8 cellular contexts compared by ENCODE assay signal in the genomic region with DNA sequence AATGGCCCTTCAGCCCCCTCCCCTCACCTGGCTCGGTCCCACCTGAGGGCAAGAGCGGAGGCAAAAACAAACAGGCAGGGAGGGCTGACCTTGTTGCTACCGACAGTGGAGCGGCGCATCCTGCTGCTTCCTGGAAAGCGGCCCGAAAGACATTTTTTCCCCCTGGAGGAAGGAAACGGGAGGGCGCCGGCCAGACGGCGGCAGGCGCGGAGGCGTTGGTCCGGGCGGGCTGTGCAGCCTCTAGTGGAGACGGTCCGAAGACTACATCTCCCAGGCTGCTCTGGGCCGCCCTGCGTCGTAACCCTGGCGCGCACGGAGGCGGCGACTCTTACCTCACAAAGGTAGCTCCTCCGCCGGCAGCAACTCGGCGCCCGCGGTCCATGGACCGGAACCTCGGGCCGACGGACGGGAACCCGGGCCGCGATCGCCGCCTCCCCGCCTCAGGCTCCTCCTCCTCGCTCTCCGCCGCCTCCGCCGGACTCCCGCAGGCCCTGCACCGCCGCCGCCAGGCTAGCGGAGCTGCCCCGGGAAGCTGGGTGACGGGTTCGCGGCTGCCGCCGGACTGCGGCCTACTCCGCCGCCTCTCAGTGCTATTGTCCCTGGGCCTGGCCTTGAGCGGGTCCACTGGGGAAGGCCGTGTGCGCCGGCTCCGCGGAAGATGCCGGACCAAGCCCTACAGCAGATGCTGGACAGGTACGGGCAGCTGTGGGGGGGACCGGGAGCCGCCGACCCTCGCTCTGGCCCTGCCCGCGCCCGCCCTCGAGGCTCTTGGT. TPM values are rescaled to one million over a fixed set of nuclear protein-coding genes. Genes with fewer than 3 reads are reported as not detected.
DNase-seq lines count a peak whose midpoint lies in the region; ATAC-seq and TF ChIP-seq lines count a peak whose summit lies in the region.

TSS of gene CPEB3 (minus strand) at position 242 of the 773 bp plus-strand sequence. CDS start 50,728 bp downstream, outside the sequence.
TSS of gene MARCHF5 (plus strand) at position 331 of the 773 bp plus-strand sequence. CDS start at position 659, 328 bp downstream.

- H3K4me1 Mint-ChIP-seq in chondrocyte (ENCODE audit: low read depth): peaks cover 30% of the 10 kb centered on the region

- ATAC-seq in GM19043 (IDR thresholded peaks at IDR 0.05; ENCODE audit: low read depth, unreplicated experiment) (peak; percentile 98), HG03378 (IDR thresholded peaks at IDR 0.05; ENCODE audit: unreplicated experiment) (peak; percentile 96)

- peak within 1 kb of the TSS; percentile 81 for H3K4me3 Mint-ChIP-seq in chondrocyte (ENCODE audit: unreplicated experiment)

- no peaks in the 10 kb centered on the region for H3K9me3 Mint-ChIP-seq in chondrocyte (ENCODE audit: low read depth)

- peaks cover 5% of the 10 kb centered on the region for H3K36me3 Mint-ChIP-seq in chondrocyte (ENCODE audit: low read depth)

- peak; percentile 81 for TF ChIP-seq CTCF in chondrocyte (IDR thresholded peaks at IDR 0.05)

- H3K27ac Mint-ChIP-seq in chondrocyte (ENCODE audit: unreplicated experiment): peak within 1 kb of the TSS; percentile 71

- H3K27me3 Mint-ChIP-seq in chondrocyte (ENCODE audit: low read depth): no peaks in the 10 kb centered on the region

- peak; percentile 97 for DNase-seq in Ammon's horn (ENCODE audit: low spot score)
- DNase-seq in NCI-H446 treated with DMSO at 0.1 percent for 48 hours (lab: John Stamatoyannopoulos, UW): peak; percentile 80
- DNase-seq in activated CD4-positive, alpha-beta T cell treated with anti-CD3 and anti-CD28 coated beads for 1 hour: peak; percentile 83
- DNase-seq in chondrocyte (ENCODE audit: low spot score): peak; percentile 99
- DNase-seq in kidney glomerular epithelial cell (lab: John Stamatoyannopoulos, UW): peak; percentile 93
- peak; percentile 68 to 78 for DNase-seq in stimulated activated CD4-positive, alpha-beta T cell treated with anti-CD3 and anti-CD28 coated beads, Interleukin-1b, Interleukin-23, amount 100 ng/mL, for 1 hour (ENCODE audit: low read depth in 2 of 2)

RNA-seq across cellular contexts. Expression of gene CPEB3, which starts in this region (rescaled TPM):
- total RNA-seq in chondrocyte: 1.1 to 1.7 TPM (median 1.2 TPM) in 3 replicates

RNA-seq across cellular contexts. Expression of gene MARCHF5, which starts in this region (rescaled TPM):
- total RNA-seq in chondrocyte: 34.2 to 36.5 TPM (median 35.3 TPM) in 3 replicates

Comparison
In these comparisons a context has a peak if more than half of its experiments do, and no peak if none do; other contexts are left out.
1. Peak in every context shown above with its lines: DNase-seq and ATAC-seq.